In genomic region chr1:56920551-56920950, GRCh38 we compare ENCODE assay signal across 29 cellular contexts. TPM values are rescaled to one million over a fixed set of nuclear protein-coding genes. Genes with fewer than 3 reads are reported as not detected.
A peak's percentile ranks its signal among the peaks of the same experiment; 100 is the strongest.
DNase-seq lines count a peak whose midpoint lies in the region; TF ChIP-seq lines count a peak whose summit lies in the region.
"Had no signal": no experiment of that assay in that cellular context is flagged by ENCODE, and none has a peak within 500 bp of the region (broad histone marks: within the 10 kb centered on the region; RNA-seq: fewer than 3 reads in every experiment).

No MANE protein-coding gene starts in this region.

- peak overlapping the region; percentile 25 for H3K27ac Mint-ChIP-seq in neural progenitor cell
- H3K27ac Mint-ChIP-seq in activated naive CD4-positive, alpha-beta T cell treated with anti-CD3 and anti-CD28 coated beads, Interleukin-2, amount 10 ng/mL, durations not matched to agents 7 days and 5 days, result no peak overlapping the region
- H3K27ac Mint-ChIP-seq: activated CD4-positive, alpha-beta T cell treated with anti-CD3 and anti-CD28 coated beads for 36 hours; activated T-cell treated with anti-CD3 and anti-CD28 coated beads, Interleukin-2, amount 50 U/mL, for 24 hours; stimulated activated effector memory CD8-positive, alpha-beta T cell treated with anti-CD3 and anti-CD28 coated beads, Interleukin-12 subunit alpha, Interleukin-12 subunit beta, amount 100 ng/mL, for 72 hours; T-helper 1 cell treated with Interleukin-12 subunit alpha and Interleukin-12 subunit beta and Interleukin-4 antibody, amounts not matched to agents 30 μg/mL and 1 μg/mL, for 36 hours had no signal

- H3K27me3 ChIP-seq in neural progenitor cell, result no peaks in the 10 kb centered on the region
- H3K27me3 ChIP-seq: body of pancreas, neutrophil, testis had no signal

- CTCF ChIA-PET in activated naive CD4-positive, alpha-beta T cell treated with anti-CD3 and anti-CD28 coated beads, Interleukin-2, amount 10 ng/mL, durations not matched to agents 7 days and 5 days (lab: Charles Lee), result no interaction called here

- H3K9me3 Mint-ChIP-seq in neural progenitor cell, result no peaks in the 10 kb centered on the region
- H3K9me3 Mint-ChIP-seq in activated naive CD4-positive, alpha-beta T cell treated with anti-CD3 and anti-CD28 coated beads, Interleukin-2, amount 10 ng/mL, durations not matched to agents 7 days and 5 days, result no peaks in the 10 kb centered on the region
- H3K9me3 Mint-ChIP-seq: activated T-cell treated with anti-CD3 and anti-CD28 coated beads, Interleukin-2, amount 50 U/mL, for 24 hours; stimulated activated effector memory CD8-positive, alpha-beta T cell treated with anti-CD3 and anti-CD28 coated beads, Interleukin-12 subunit alpha, Interleukin-12 subunit beta, amount 100 ng/mL, for 72 hours; T-helper 1 cell treated with Interleukin-12 subunit alpha and Interleukin-12 subunit beta and Interleukin-4 antibody, amounts not matched to agents 30 μg/mL and 1 μg/mL, for 36 hours had no signal

- no peaks in the 10 kb centered on the region for H3K9me3 ChIP-seq in neural progenitor cell (ENCODE audit: low read depth)
- H3K9me3 ChIP-seq: body of pancreas, HAP-1, neutrophil, prostate gland, testis had no signal

- H3K4me1 Mint-ChIP-seq in neural progenitor cell, result peaks cover 43% of the 10 kb centered on the region
- H3K4me1 Mint-ChIP-seq in activated naive CD4-positive, alpha-beta T cell treated with anti-CD3 and anti-CD28 coated beads, Interleukin-2, amount 10 ng/mL, durations not matched to agents 7 days and 5 days, result no peaks in the 10 kb centered on the region
- H3K4me1 Mint-ChIP-seq: activated CD4-positive, alpha-beta T cell treated with anti-CD3 and anti-CD28 coated beads for 36 hours; stimulated activated effector memory CD8-positive, alpha-beta T cell treated with anti-CD3 and anti-CD28 coated beads, Interleukin-12 subunit alpha, Interleukin-12 subunit beta, amount 100 ng/mL, for 72 hours had no signal

- H3K27me3 Mint-ChIP-seq in neural progenitor cell (ENCODE audit: insufficient read depth, low read depth), result peaks cover 8% of the 10 kb centered on the region
- H3K27me3 Mint-ChIP-seq in activated naive CD4-positive, alpha-beta T cell treated with anti-CD3 and anti-CD28 coated beads, Interleukin-2, amount 10 ng/mL, durations not matched to agents 7 days and 5 days, result peaks cover 10% of the 10 kb centered on the region

- H2AFZ ChIP-seq in neural progenitor cell (replicated peaks), result no peak overlapping the region

- peaks cover 8% of the 10 kb centered on the region for H3F3A ChIP-seq in neural progenitor cell (ENCODE audit: low read depth)

- H3K9ac ChIP-seq in neural progenitor cell, result no peak overlapping the region

- no peak overlapping the region for H3K4me3 Mint-ChIP-seq in neural progenitor cell
- H3K4me3 Mint-ChIP-seq in activated naive CD4-positive, alpha-beta T cell treated with anti-CD3 and anti-CD28 coated beads, Interleukin-2, amount 10 ng/mL, durations not matched to agents 7 days and 5 days, result no peak overlapping the region
- H3K4me3 Mint-ChIP-seq: activated CD4-positive, alpha-beta T cell treated with anti-CD3 and anti-CD28 coated beads for 36 hours; activated T-cell treated with anti-CD3 and anti-CD28 coated beads, Interleukin-2, amount 50 U/mL, for 24 hours; stimulated activated effector memory CD8-positive, alpha-beta T cell treated with anti-CD3 and anti-CD28 coated beads, Interleukin-12 subunit alpha, Interleukin-12 subunit beta, amount 100 ng/mL, for 72 hours; T-helper 1 cell treated with Interleukin-12 subunit alpha and Interleukin-12 subunit beta and Interleukin-4 antibody, amounts not matched to agents 30 μg/mL and 1 μg/mL, for 36 hours had no signal

- no peak overlapping the region for H3K4me3 ChIP-seq in fibroblast of the aortic adventitia (ENCODE audit: low read depth, low read length)
- H3K4me3 ChIP-seq in neural progenitor cell, result no peak overlapping the region
- H3K4me3 ChIP-seq: body of pancreas, HAP-1, prostate gland, SK-N-MC, skin epidermis, testis had no signal

- H3K36me3 ChIP-seq in neural progenitor cell, result no peaks in the 10 kb centered on the region
- H3K36me3 ChIP-seq: HAP-1, neutrophil, prostate gland had no signal

- TF ChIP-seq CTCF in fibroblast of the aortic adventitia (IDR thresholded peaks at IDR 0.05; ENCODE audit: insufficient read depth, low read length) (no peak), neural progenitor cell (IDR thresholded peaks at IDR 0.05) (no peak)

- no peak overlapping the region for H3K4me2 ChIP-seq in neural progenitor cell

- DNase-seq in AML-193 (lab: John Stamatoyannopoulos, UW) (peak; percentile 41 to 47), HT1080 (ENCODE audit: low read depth) (peak; percentile 15), fibroblast of the aortic adventitia (ENCODE audit: low read depth) (peak; percentile 61), neural progenitor cell (ENCODE audit: low spot score) (no peak), NCI-H345 treated with DMSO at 0.1 percent for 48 hours (lab: John Stamatoyannopoulos, UW; ENCODE audit: unreplicated experiment) (no peak), A172 (ENCODE audit: low spot score) (no peak)
- DNase-seq in activated naive CD4-positive, alpha-beta T cell treated with anti-CD3 and anti-CD28 coated beads, Interleukin-2, amount 10 ng/mL, durations not matched to agents 7 days and 5 days, result no peak
- DNase-seq: activated CD4-positive, alpha-beta T cell treated with anti-CD3 and anti-CD28 coated beads for 36 hours; activated gamma-delta T cell treated with Interleukin-2 at 50 U/mL for 16 hours; activated T-cell treated with anti-CD3 and anti-CD28 coated beads, Interleukin-2, amount 50 U/mL, for 24 hours; DND-41; effector CD4-positive, alpha-beta T cell; erythroblast; glutamatergic neuron; NCI-H1092; NCI-H187 treated with DMSO at 0.1 percent for 48 hours; NCI-H82; testis had no signal

- H3K27ac ChIP-seq in neural progenitor cell, result no peak overlapping the region
- H3K27ac ChIP-seq: body of pancreas, neutrophil, prostate gland, SK-N-MC, skin epidermis, testis had no signal

- no peaks in the 10 kb centered on the region for H3K36me3 Mint-ChIP-seq in neural progenitor cell
- H3K36me3 Mint-ChIP-seq in activated naive CD4-positive, alpha-beta T cell treated with anti-CD3 and anti-CD28 coated beads, Interleukin-2, amount 10 ng/mL, durations not matched to agents 7 days and 5 days, result no peaks in the 10 kb centered on the region
- H3K36me3 Mint-ChIP-seq: stimulated activated effector memory CD8-positive, alpha-beta T cell treated with anti-CD3 and anti-CD28 coated beads, Interleukin-12 subunit alpha, Interleukin-12 subunit beta, amount 100 ng/mL, for 72 hours had no signal

- no peaks in the 10 kb centered on the region for H4K20me1 ChIP-seq in neural progenitor cell (ENCODE audit: low read depth)

- no peaks in the 10 kb centered on the region for H3K79me2 ChIP-seq in neural progenitor cell (ENCODE audit: low read depth)

- peaks cover 40% of the 10 kb centered on the region for H3K4me1 ChIP-seq in neural progenitor cell
- H3K4me1 ChIP-seq: HAP-1, prostate gland, testis had no signal

RNA-seq across cellular contexts. Expression of gene C8B, which starts 45.3 kb away (rescaled TPM):
- not detected in 2 replicates for total RNA-seq in HT1080 (2014; rRNA removed; shearing (Covaris generic))
- not detected in 2 replicates for polyA plus RNA-seq in HT1080 (2015; cell fraction: cytosol; rRNA removed)
- polyA plus RNA-seq in HT1080 (2015; cell fraction: nucleus; rRNA removed), result not detected in 2 replicates
- total RNA-seq in fibroblast of the aortic adventitia (ENCODE audit: low replicate concordance) (not detected in 2 replicates), neural progenitor cell (ENCODE audit: low replicate concordance) (not detected in 2 replicates)
- not detected in 2 replicates for total RNA-seq in A172 (2014; rRNA removed; shearing (Covaris generic))
- total RNA-seq: activated CD4-positive, alpha-beta T cell treated with anti-CD3 and anti-CD28 coated beads for 36 hours; activated CD8-positive, alpha-beta memory T cell treated with anti-CD3 and anti-CD28 coated beads for 36 hours; body of pancreas; cerebellum; OCI-LY7; prostate gland had no signal

Comparison
In these comparisons a context has a peak if more than half of its experiments do, and no peak if none do; other contexts are left out.
1. DNase-seq: peak in AML-193 (2 of 2), HT1080 (single experiment) and fibroblast of the aortic adventitia (single experiment); none in neural progenitor cell (single experiment), NCI-H345 treated with DMSO at 0.1 percent for 48 hours (single experiment), A172 (single experiment) and activated naive CD4-positive, alpha-beta T cell treated with anti-CD3 and anti-CD28 coated beads, Interleukin-2, amount 10 ng/mL, durations not matched to agents 7 days and 5 days (single experiment).